9 cellular contexts compared by ENCODE assay signal in genomic region chr2:237315170-237315880, GRCh38.
DNase-seq lines count a peak whose midpoint lies in the region; ATAC-seq and TF ChIP-seq lines count a peak whose summit lies in the region.
"Had no signal": no experiment of that assay in that cellular context is flagged by ENCODE, and none has a peak within 500 bp of the region (broad histone marks: within the 10 kb centered on the region; RNA-seq: fewer than 3 reads in every experiment).

No MANE protein-coding gene starts in this region.

- no peak overlapping the region for H3K4me3 Mint-ChIP-seq in osteocyte (ENCODE audit: unreplicated experiment)
- H3K4me3 Mint-ChIP-seq in activated CD8-positive, alpha-beta memory T cell treated with anti-CD3 and anti-CD28 coated beads, Interleukin-2, amount 10 ng/mL, durations not matched to agents 7 days and 5 days, result no peak overlapping the region
- H3K4me3 Mint-ChIP-seq: activated CD4-positive, alpha-beta T cell treated with anti-CD3 and anti-CD28 coated beads, Interleukin-2, amount 10 ng/mL, durations not matched to agents 24 days and 14 days had no signal

- peaks cover 33% of the 10 kb centered on the region for H3K4me1 Mint-ChIP-seq in osteocyte (ENCODE audit: unreplicated experiment)
- H3K4me1 Mint-ChIP-seq in activated CD8-positive, alpha-beta memory T cell treated with anti-CD3 and anti-CD28 coated beads, Interleukin-2, amount 10 ng/mL, durations not matched to agents 7 days and 5 days, result no peaks in the 10 kb centered on the region
- H3K4me1 Mint-ChIP-seq: activated CD4-positive, alpha-beta T cell treated with anti-CD3 and anti-CD28 coated beads, Interleukin-2, amount 10 ng/mL, durations not matched to agents 24 days and 14 days had no signal

- H3K27ac Mint-ChIP-seq in osteocyte (ENCODE audit: unreplicated experiment), result peak overlapping the region; percentile 92
- H3K27ac Mint-ChIP-seq in activated CD8-positive, alpha-beta memory T cell treated with anti-CD3 and anti-CD28 coated beads, Interleukin-2, amount 10 ng/mL, durations not matched to agents 7 days and 5 days, result no peak overlapping the region
- H3K27ac Mint-ChIP-seq: activated CD4-positive, alpha-beta T cell treated with anti-CD3 and anti-CD28 coated beads, Interleukin-2, amount 10 ng/mL, durations not matched to agents 24 days and 14 days had no signal

- DNase-seq in Ammon's horn (ENCODE audit: low spot score) (peak; percentile 88), amniotic stem cell (lab: John Stamatoyannopoulos, UW) (peak; percentile 74), left cardiac atrium (peak; percentile 88), osteocyte (ENCODE audit: extremely low spot score, unreplicated experiment) (peak; percentile 92), NCI-H345 (lab: John Stamatoyannopoulos, UW) (no peak)
- no peak for DNase-seq in activated CD8-positive, alpha-beta memory T cell treated with anti-CD3 and anti-CD28 coated beads, Interleukin-2, amount 10 ng/mL, durations not matched to agents 7 days and 5 days
- DNase-seq: activated CD4-positive, alpha-beta T cell treated with anti-CD3 and anti-CD28 coated beads, Interleukin-2, amount 10 ng/mL, durations not matched to agents 24 days and 14 days had no signal

- peak; percentile 51 for TF ChIP-seq CTCF in osteocyte (IDR thresholded peaks at IDR 0.05)

- H3K36me3 Mint-ChIP-seq in osteocyte (ENCODE audit: unreplicated experiment), result peaks cover 4% of the 10 kb centered on the region
- H3K36me3 Mint-ChIP-seq in activated CD8-positive, alpha-beta memory T cell treated with anti-CD3 and anti-CD28 coated beads, Interleukin-2, amount 10 ng/mL, durations not matched to agents 7 days and 5 days, result no peaks in the 10 kb centered on the region

- no peaks in the 10 kb centered on the region for H3K9me3 Mint-ChIP-seq in osteocyte (ENCODE audit: unreplicated experiment)
- no peaks in the 10 kb centered on the region for H3K9me3 Mint-ChIP-seq in activated CD8-positive, alpha-beta memory T cell treated with anti-CD3 and anti-CD28 coated beads, Interleukin-2, amount 10 ng/mL, durations not matched to agents 7 days and 5 days (ENCODE audit: low read depth)
- H3K9me3 Mint-ChIP-seq: activated CD4-positive, alpha-beta T cell treated with anti-CD3 and anti-CD28 coated beads, Interleukin-2, amount 10 ng/mL, durations not matched to agents 24 days and 14 days had no signal

- no peaks in the 10 kb centered on the region for H3K27me3 Mint-ChIP-seq in osteocyte (ENCODE audit: unreplicated experiment)
- H3K27me3 Mint-ChIP-seq in activated CD8-positive, alpha-beta memory T cell treated with anti-CD3 and anti-CD28 coated beads, Interleukin-2, amount 10 ng/mL, durations not matched to agents 7 days and 5 days, result peaks cover 10% of the 10 kb centered on the region

- ATAC-seq in left cardiac atrium (peak; percentile 94 to 98), GM19328 (IDR thresholded peaks at IDR 0.05; ENCODE audit: unreplicated experiment) (no peak), HG02884 (IDR thresholded peaks at IDR 0.05; ENCODE audit: unreplicated experiment) (no peak)
- no peak for ATAC-seq in activated CD8-positive, alpha-beta memory T cell treated with anti-CD3 and anti-CD28 coated beads, Interleukin-2, amount 10 ng/mL, durations not matched to agents 7 days and 5 days

- CTCF ChIA-PET in activated CD8-positive, alpha-beta memory T cell treated with anti-CD3 and anti-CD28 coated beads, Interleukin-2, amount 10 ng/mL, durations not matched to agents 7 days and 5 days (lab: Charles Lee), result no interaction called here

- intact Hi-C loops in left cardiac atrium (cut with DNase I), result loop anchor here in 1 of 2 donors (5.0 kb wide), 1 partner anchor 108 kb away; no protein-coding TSS in a partner anchor

Comparison
In these comparisons a context has a peak if more than half of its experiments do, and no peak if none do; other contexts are left out.
1. DNase-seq: peak in Ammon's horn (single experiment), amniotic stem cell (single experiment), left cardiac atrium (single experiment) and osteocyte (single experiment); none in activated CD8-positive, alpha-beta memory T cell treated with anti-CD3 and anti-CD28 coated beads, Interleukin-2, amount 10 ng/mL, durations not matched to agents 7 days and 5 days (single experiment) and NCI-H345 (single experiment).
2. ATAC-seq: peak in left cardiac atrium (2 of 2); none in GM19328 (single experiment), HG02884 (single experiment) and activated CD8-positive, alpha-beta memory T cell treated with anti-CD3 and anti-CD28 coated beads, Interleukin-2, amount 10 ng/mL, durations not matched to agents 7 days and 5 days (single experiment).